8 cellular contexts compared by ENCODE assay signal in genomic region chr20:49186535-49187329, GRCh38. TPM values are rescaled to one million over a fixed set of nuclear protein-coding genes. Genes with fewer than 3 reads are reported as not detected.
DNase-seq lines count a peak whose midpoint lies in the region; ATAC-seq and TF ChIP-seq lines count a peak whose summit lies in the region.

No MANE protein-coding gene starts in this region.

- no peak overlapping the region for H3K27ac ChIP-seq in GM23338 (ENCODE audit: low read depth)
- H3K27ac ChIP-seq in cardiac muscle cell = peak overlapping the region; percentile 95
- H3K27ac ChIP-seq in upper lobe of right lung = peak overlapping the region; percentile 82

- H3K9me3 ChIP-seq in cardiac muscle cell (ENCODE audit: low read depth) (no peaks in the 10 kb centered on the region), upper lobe of right lung (no peaks in the 10 kb centered on the region)

- H3K9me2 ChIP-seq in GM23338 (ENCODE audit: insufficient read depth) = no peaks in the 10 kb centered on the region

- peaks cover 58% of the 10 kb centered on the region for H3K79me2 ChIP-seq in GM23338 (replicated peaks; ENCODE audit: insufficient read depth)

- H3K4me1 ChIP-seq in GM23338 (ENCODE audit: insufficient read depth) = peaks cover 9% of the 10 kb centered on the region
- peaks cover 8% of the 10 kb centered on the region for H3K4me1 ChIP-seq in cardiac muscle cell (ENCODE audit: low read depth)
- H3K4me1 ChIP-seq in upper lobe of right lung = peaks cover 36% of the 10 kb centered on the region

- no peak for ATAC-seq in GM23338
- ATAC-seq in upper lobe of right lung = peak; percentile 21

- H3K27ac Mint-ChIP-seq in GM23338 (peak overlapping the region; percentile 61; the same call in 1 of the 2 replicates), progenitor cell of endocrine pancreas (peak overlapping the region; percentile 90)
- H3K27ac Mint-ChIP-seq in activated naive CD4-positive, alpha-beta T cell treated with anti-CD3 and anti-CD28 coated beads, Interleukin-2, amount 50 U/mL, for 24 hours = peak overlapping the region; percentile 76

- H2AFZ ChIP-seq in GM23338 = no peak overlapping the region

- peaks cover 6% of the 10 kb centered on the region; the same call in 2 of the 3 replicates for H3K36me3 Mint-ChIP-seq in GM23338 (ENCODE audit: low read depth)
- peaks cover 7% of the 10 kb centered on the region for H3K36me3 Mint-ChIP-seq in activated naive CD4-positive, alpha-beta T cell treated with anti-CD3 and anti-CD28 coated beads, Interleukin-2, amount 50 U/mL, for 24 hours
- peaks cover 3% of the 10 kb centered on the region for H3K36me3 Mint-ChIP-seq in progenitor cell of endocrine pancreas (ENCODE audit: insufficient read depth)

- H3K27me3 Mint-ChIP-seq in GM23338 (ENCODE audit: insufficient read depth, low read depth, poor library complexity) (peaks cover 6% of the 10 kb centered on the region), progenitor cell of endocrine pancreas (no peaks in the 10 kb centered on the region)
- no peaks in the 10 kb centered on the region for H3K27me3 Mint-ChIP-seq in activated naive CD4-positive, alpha-beta T cell treated with anti-CD3 and anti-CD28 coated beads, Interleukin-2, amount 50 U/mL, for 24 hours

- peaks cover 3% of the 10 kb centered on the region; the same call in 1 of the 3 replicates for H3K9me3 Mint-ChIP-seq in GM23338
- H3K9me3 Mint-ChIP-seq in activated naive CD4-positive, alpha-beta T cell treated with anti-CD3 and anti-CD28 coated beads, Interleukin-2, amount 50 U/mL, for 24 hours = no peaks in the 10 kb centered on the region
- H3K9me3 Mint-ChIP-seq in progenitor cell of endocrine pancreas (ENCODE audit: low read depth) = no peaks in the 10 kb centered on the region

- no peak for TF ChIP-seq CTCF in GM23338 (conservative IDR thresholded peaks at IDR 0.05; ENCODE audit: low read depth in 2 of 2)
- no peak for TF ChIP-seq CTCF in cardiac muscle cell (IDR thresholded peaks at IDR 0.05; ENCODE audit: low read depth, low read length)
- TF ChIP-seq CTCF in progenitor cell of endocrine pancreas (IDR thresholded peaks at IDR 0.05; ENCODE audit: unreplicated experiment) = no peak
- TF ChIP-seq CTCF in upper lobe of right lung (IDR thresholded peaks at IDR 0.05) = no peak

- H3K36me3 ChIP-seq in GM23338 (ENCODE audit: insufficient read depth) (no peaks in the 10 kb centered on the region), cardiac muscle cell (no peaks in the 10 kb centered on the region), upper lobe of right lung (peaks cover 7% of the 10 kb centered on the region)

- peak overlapping the region; percentile 92 for H3K4me2 ChIP-seq in GM23338

- intact Hi-C loops in upper lobe of right lung (cut with DNase I) = no loop called here

- in situ Hi-C loops in ACHN (cut with HindIII; ENCODE audit: low pct_ligation_motif_present, low pct_unique_long_range_greater_than_20kb, low sequenced_read_pairs) = no loop called here

- H3K4me3 Mint-ChIP-seq in GM23338 (peak overlapping the region; percentile 97), progenitor cell of endocrine pancreas (ENCODE audit: low read depth) (peak overlapping the region; percentile 94)
- H3K4me3 Mint-ChIP-seq in activated naive CD4-positive, alpha-beta T cell treated with anti-CD3 and anti-CD28 coated beads, Interleukin-2, amount 50 U/mL, for 24 hours = peak overlapping the region; percentile 94

- H3K4me1 Mint-ChIP-seq in GM23338 (peaks cover 24% of the 10 kb centered on the region), progenitor cell of endocrine pancreas (ENCODE audit: low read depth) (peaks cover 34% of the 10 kb centered on the region)
- H3K4me1 Mint-ChIP-seq in activated naive CD4-positive, alpha-beta T cell treated with anti-CD3 and anti-CD28 coated beads, Interleukin-2, amount 50 U/mL, for 24 hours = peaks cover 51% of the 10 kb centered on the region

- H3K27me3 ChIP-seq in GM23338 (ENCODE audit: insufficient read depth) (no peaks in the 10 kb centered on the region), cardiac muscle cell (no peaks in the 10 kb centered on the region), upper lobe of right lung (no peaks in the 10 kb centered on the region)

- H3K4me3 ChIP-seq in GM23338 (peak overlapping the region; percentile 89), cardiac muscle cell (peak overlapping the region; percentile 96), upper lobe of right lung (peak overlapping the region; percentile 80)

- no peaks in the 10 kb centered on the region for H3F3A ChIP-seq in GM23338 (replicated peaks; ENCODE audit: low read depth)

- peaks cover 51% of the 10 kb centered on the region for H4K20me1 ChIP-seq in GM23338 (replicated peaks; ENCODE audit: insufficient read depth)

- DNase-seq in ACHN (peak; percentile 50), GM23338 (ENCODE audit: low spot score) (peak; percentile 35), SK-N-DZ (ENCODE audit: low spot score) (peak; percentile 31), cardiac muscle cell (ENCODE audit: low read depth in 1 of 2, low spot score in 1 of 2) (peak; percentile 67 to 68), progenitor cell of endocrine pancreas (ENCODE audit: low spot score, unreplicated experiment) (no peak), upper lobe of right lung (peak; percentile 68), NCI-H2029 (lab: John Stamatoyannopoulos, UW) (no peak)

TF ChIP-seq in GM23338, 12 proteins besides CTCF, POLR2A, EP300 and RAD21:
- TF ChIP-seq EZH2phosphoT487 (IDR thresholded peaks at IDR 0.05; ENCODE audit: unreplicated experiment) = no peak
- no peak for TF ChIP-seq STAT1 (IDR thresholded peaks at IDR 0.05; ENCODE audit: unreplicated experiment)
- no peak for TF ChIP-seq ETS1 (IDR thresholded peaks at IDR 0.05)
- TF ChIP-seq NANOG (IDR thresholded peaks at IDR 0.05; ENCODE audit: borderline replicate concordance) = no peak
- TF ChIP-seq ZNF114 (CRISPR knock-in tag; IDR thresholded peaks at IDR 0.05) = no peak
- no peak for TF ChIP-seq POLR2AphosphoS5 (IDR thresholded peaks at IDR 0.05; ENCODE audit: low read depth)
- TF ChIP-seq JUNB (IDR thresholded peaks at IDR 0.05; ENCODE audit: unreplicated experiment) = no peak
- TF ChIP-seq ZNF331 (CRISPR knock-in tag; IDR thresholded peaks at IDR 0.05; ENCODE audit: low read depth) = no peak
- TF ChIP-seq CREB1 (CRISPR knock-in tag; IDR thresholded peaks at IDR 0.05; ENCODE audit: low read depth) = no peak
- TF ChIP-seq EZH2 (IDR thresholded peaks at IDR 0.05; ENCODE audit: low read depth, unreplicated experiment) = no peak
- no peak for TF ChIP-seq REST (IDR thresholded peaks at IDR 0.05; ENCODE audit: unreplicated experiment)

RNA-seq across cellular contexts. Expression of gene STAU1, which starts 1.4 kb away (rescaled TPM):
- 102 and 111 TPM in 2 replicates for total RNA-seq in GM23338 (2014; rRNA removed; shearing (Covaris generic))
- 102 and 104 TPM in 2 replicates for polyA plus RNA-seq in GM23338 (2016; fragmentation: Nextera tagmentation; extraction: Ambion mirVana)
- 72.3 and 72.8 TPM in 2 replicates for polyA plus RNA-seq in SK-N-DZ (2014; cell fraction: cytosol; rRNA removed)
- polyA plus RNA-seq in SK-N-DZ (2014; cell fraction: nucleus; rRNA removed) = 36.1 and 47.2 TPM in 2 replicates
- 54.4 and 70.1 TPM in 2 replicates for total RNA-seq in cardiac muscle cell
- polyA plus RNA-seq in cardiac muscle cell = 62.6 and 77.1 TPM in 2 replicates
- 86.5 and 93.9 TPM in 2 replicates for total RNA-seq in progenitor cell of endocrine pancreas
- 76.0 TPM for total RNA-seq in upper lobe of right lung

RNA-seq across cellular contexts. Expression of gene DDX27, which starts 32.5 kb away (rescaled TPM):
- total RNA-seq in GM23338 (2014; rRNA removed; shearing (Covaris generic)) = 50.3 and 53.3 TPM in 2 replicates
- polyA plus RNA-seq in GM23338 (2016; fragmentation: Nextera tagmentation; extraction: Ambion mirVana) = 81.3 and 91.5 TPM in 2 replicates
- polyA plus RNA-seq in SK-N-DZ (2014; cell fraction: cytosol; rRNA removed) = 74.6 and 75.3 TPM in 2 replicates
- 70.2 and 70.3 TPM in 2 replicates for polyA plus RNA-seq in SK-N-DZ (2014; cell fraction: nucleus; rRNA removed)
- total RNA-seq in cardiac muscle cell = 19.4 and 25.3 TPM in 2 replicates
- polyA plus RNA-seq in cardiac muscle cell = 27.8 and 35.5 TPM in 2 replicates
- 41.7 and 46.0 TPM in 2 replicates for total RNA-seq in progenitor cell of endocrine pancreas
- total RNA-seq in upper lobe of right lung = 25.9 TPM

Comparison
In these comparisons a context has a peak if more than half of its experiments do, and no peak if none do; other contexts are left out.
1. DNase-seq: peak in ACHN (single experiment), GM23338 (single experiment), SK-N-DZ (single experiment), cardiac muscle cell (2 of 2) and upper lobe of right lung (single experiment); none in progenitor cell of endocrine pancreas (single experiment) and NCI-H2029 (single experiment).
2. Peak in every context shown above with its lines, with median percentiles within 50 percentile points of each other: H3K4me3 ChIP-seq, H3K27ac Mint-ChIP-seq and H3K4me3 Mint-ChIP-seq.